Comparison of ENCODE assay signal across 8 cellular contexts in the genomic region with DNA sequence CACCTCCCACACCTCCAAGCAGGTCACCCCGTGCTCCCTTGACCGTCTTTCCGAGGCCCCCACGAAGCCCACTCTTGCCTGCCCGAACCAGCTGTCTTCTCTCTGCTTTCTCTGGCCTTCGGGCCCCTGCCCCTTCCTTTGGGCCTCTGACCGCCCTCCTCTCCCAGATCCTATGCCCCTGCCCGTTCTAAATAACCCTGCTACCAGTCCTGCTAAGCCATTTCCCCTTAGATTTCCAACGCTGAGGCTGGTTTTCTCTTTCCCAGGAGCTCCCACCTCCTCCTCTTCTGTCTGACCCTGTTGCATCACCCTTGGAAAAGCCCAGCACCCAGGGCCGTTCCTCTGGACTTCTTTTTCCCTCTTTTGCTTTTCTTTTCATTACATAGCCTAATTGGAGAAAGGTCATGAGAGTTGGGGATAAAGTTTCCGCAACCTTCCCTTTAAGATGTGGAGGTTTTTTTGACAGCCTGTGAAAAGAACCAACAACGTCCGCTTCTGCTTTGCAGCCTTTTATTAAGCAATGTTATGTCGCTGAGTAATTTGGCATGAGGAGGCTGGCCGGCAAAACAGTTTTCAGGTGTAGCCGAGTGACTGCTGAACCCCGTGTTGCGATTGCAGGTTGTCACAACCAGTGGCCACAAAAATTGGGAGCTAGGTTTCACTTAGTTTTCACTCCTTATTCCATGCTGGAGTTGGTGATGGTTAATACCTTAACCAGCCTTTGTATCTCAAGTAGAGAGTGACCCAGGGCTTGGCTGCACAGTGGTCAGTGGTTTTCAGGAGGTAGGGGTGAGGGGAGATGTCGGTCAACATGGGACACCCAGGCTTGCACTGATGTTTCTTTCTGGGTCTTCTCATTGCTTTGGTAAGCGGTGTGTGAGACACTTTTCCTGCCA. TPM values are rescaled to one million over a fixed set of nuclear protein-coding genes. Genes with fewer than 3 reads are reported as not detected.
A peak's percentile ranks its signal among the peaks of the same experiment; 100 is the strongest.
DNase-seq lines count a peak whose midpoint lies in the region; ATAC-seq lines count a peak whose summit lies in the region.

No MANE protein-coding gene starts in this region.

- peak overlapping the region; percentile 84 to 95 (median 91) for H3K27ac Mint-ChIP-seq in CD4-positive, alpha-beta memory T cell
- H3K27ac Mint-ChIP-seq in activated CD4-positive, alpha-beta memory T cell treated with anti-CD3 and anti-CD28 coated beads, Interleukin-2, amount 10 ng/mL, durations not matched to agents 7 days and 5 days, result peak overlapping the region; percentile 77
- peak overlapping the region; percentile 80 to 97 (median 89) for H3K27ac Mint-ChIP-seq in naive thymus-derived CD4-positive, alpha-beta T cell

- peak; percentile 18 for ATAC-seq in GM19395 (IDR thresholded peaks at IDR 0.05; ENCODE audit: unreplicated experiment)
- ATAC-seq in naive thymus-derived CD4-positive, alpha-beta T cell, result peak; percentile 21
- no peak for ATAC-seq in HG02678 (IDR thresholded peaks at IDR 0.05; ENCODE audit: unreplicated experiment)

- peaks cover 0 to 8% of the 10 kb centered on the region in 2 donors for H3K36me3 Mint-ChIP-seq in CD4-positive, alpha-beta memory T cell
- H3K36me3 Mint-ChIP-seq in activated CD4-positive, alpha-beta memory T cell treated with anti-CD3 and anti-CD28 coated beads, Interleukin-2, amount 10 ng/mL, durations not matched to agents 7 days and 5 days (ENCODE audit: low read depth), result peaks cover 10% of the 10 kb centered on the region
- peaks cover 0 to 5% (median 2%) of the 10 kb centered on the region in 5 donors for H3K36me3 Mint-ChIP-seq in naive thymus-derived CD4-positive, alpha-beta T cell

- POLR2A ChIA-PET in CD4-positive, alpha-beta memory T cell (lab: Charles Lee; ENCODE audit: partially characterized antibody), result interaction anchor here (0.8 to 2.8 kb wide), 11 partner anchors 10 to 610 kb away, joined by 3 to 50 read pairs (median 7); partner anchors contain the start of genes ANKS1A, ILRUN, SMIM29 and SNRPC
- POLR2A ChIA-PET in activated CD4-positive, alpha-beta memory T cell treated with anti-CD3 and anti-CD28 coated beads, Interleukin-2, amount 10 ng/mL, durations not matched to agents 7 days and 5 days (lab: Charles Lee), result interaction anchor here (1.4 to 2.9 kb wide), 7 partner anchors 12 to 184 kb away, joined by 3 to 35 read pairs (median 9); partner anchors contain the start of gene SNRPC
- POLR2A ChIA-PET in naive thymus-derived CD4-positive, alpha-beta T cell (lab: Charles Lee), result interaction anchor here (0.6 to 2.8 kb wide), 10 partner anchors 10 to 1820 kb away, joined by 3 to 27 read pairs (median 5); partner anchors contain the start of genes ANKS1A, SNRPC and TAF11

- CTCF ChIA-PET in CD4-positive, alpha-beta memory T cell (lab: Charles Lee; ENCODE audit: partially characterized antibody), result interaction anchor here (2.1 to 3.1 kb wide), 2 partner anchors 13 to 136 kb away, joined by 5 to 9 read pairs; no protein-coding TSS in a partner anchor
- CTCF ChIA-PET in activated CD4-positive, alpha-beta memory T cell treated with anti-CD3 and anti-CD28 coated beads, Interleukin-2, amount 10 ng/mL, durations not matched to agents 7 days and 5 days (lab: Charles Lee), result interaction anchor here (1.1 to 2.3 kb wide), 4 partner anchors 11 to 96 kb away, joined by 3 to 19 read pairs (median 8); partner anchors contain the start of genes ANKS1A, SNRPC and TAF11
- CTCF ChIA-PET in naive thymus-derived CD4-positive, alpha-beta T cell (lab: Charles Lee), result interaction anchor here (1.2 kb wide), 1 partner anchor 13 kb away, joined by 3 read pairs; no protein-coding TSS in a partner anchor

- peak in 2 of 5 donors; percentile 6 to 10 for DNase-seq in CD4-positive, alpha-beta memory T cell
- DNase-seq in MV-4-11 (lab: John Stamatoyannopoulos, UW) (peak; percentile 77), fibroblast of peridontal ligament (ENCODE audit: extremely low read depth) (peak; percentile 67)
- peak; percentile 25 for DNase-seq in activated CD4-positive, alpha-beta memory T cell treated with anti-CD3 and anti-CD28 coated beads, Interleukin-2, amount 10 ng/mL, durations not matched to agents 7 days and 5 days
- DNase-seq in naive thymus-derived CD4-positive, alpha-beta T cell, result peak in 7 of 9 donors; percentile 4 to 21 (median 18)
- DNase-seq in effector CD4-positive, alpha-beta T cell, result no peak

- peak overlapping the region; percentile 72 for H3K27ac ChIP-seq in CD4-positive, alpha-beta memory T cell (ENCODE audit: low read depth, low read length)
- peak overlapping the region; percentile 79 for H3K27ac ChIP-seq in naive thymus-derived CD4-positive, alpha-beta T cell (ENCODE audit: low read depth, low read length)

- no peaks in the 10 kb centered on the region for H3K27me3 Mint-ChIP-seq in CD4-positive, alpha-beta memory T cell
- H3K27me3 Mint-ChIP-seq in activated CD4-positive, alpha-beta memory T cell treated with anti-CD3 and anti-CD28 coated beads, Interleukin-2, amount 10 ng/mL, durations not matched to agents 7 days and 5 days, result no peaks in the 10 kb centered on the region
- H3K27me3 Mint-ChIP-seq in naive thymus-derived CD4-positive, alpha-beta T cell, result no peaks in the 10 kb centered on the region

- H3K4me1 ChIP-seq in CD4-positive, alpha-beta memory T cell (ENCODE audit: insufficient read depth, low read length), result peaks cover 23% of the 10 kb centered on the region
- peaks cover 8 to 15% of the 10 kb centered on the region in 2 donors for H3K4me1 ChIP-seq in naive thymus-derived CD4-positive, alpha-beta T cell (ENCODE audit: control insufficient read depth in 2 of 2, insufficient read depth in 2 of 2, low read length in 2 of 2)

- H3K36me3 ChIP-seq in CD4-positive, alpha-beta memory T cell (ENCODE audit: insufficient read depth, low read length), result no peaks in the 10 kb centered on the region
- peaks cover 0 to 9% (median 0%) of the 10 kb centered on the region in 3 experiments for H3K36me3 ChIP-seq in naive thymus-derived CD4-positive, alpha-beta T cell (ENCODE audit: control insufficient read depth in 2 of 3, insufficient read depth in 3 of 3, low read length in 3 of 3)

- H3K4me3 ChIP-seq in CD4-positive, alpha-beta memory T cell (ENCODE audit: low read length in 2 of 2), result peak overlapping the region; percentile 0 to 85
- H3K4me3 ChIP-seq in naive thymus-derived CD4-positive, alpha-beta T cell (ENCODE audit: low read length), result peak overlapping the region; percentile 100

- H3K9me3 Mint-ChIP-seq in CD4-positive, alpha-beta memory T cell, result no peaks in the 10 kb centered on the region
- H3K9me3 Mint-ChIP-seq in activated CD4-positive, alpha-beta memory T cell treated with anti-CD3 and anti-CD28 coated beads, Interleukin-2, amount 10 ng/mL, durations not matched to agents 7 days and 5 days, result no peaks in the 10 kb centered on the region
- H3K9me3 Mint-ChIP-seq in naive thymus-derived CD4-positive, alpha-beta T cell, result peaks cover 0 to 2% (median 0%) of the 10 kb centered on the region in 11 donors

- no peaks in the 10 kb centered on the region for H3K27me3 ChIP-seq in CD4-positive, alpha-beta memory T cell (ENCODE audit: insufficient read depth, low read length)
- no peaks in the 10 kb centered on the region for H3K27me3 ChIP-seq in naive thymus-derived CD4-positive, alpha-beta T cell (ENCODE audit: control insufficient read depth in 2 of 2, insufficient read depth in 2 of 2, low read length in 2 of 2)

- H3K9me3 ChIP-seq in CD4-positive, alpha-beta memory T cell (ENCODE audit: control insufficient read depth in 1 of 2, low read length in 2 of 2), result no peaks in the 10 kb centered on the region
- no peaks in the 10 kb centered on the region for H3K9me3 ChIP-seq in naive thymus-derived CD4-positive, alpha-beta T cell (ENCODE audit: control insufficient read depth in 2 of 3, low read length in 3 of 3)

- intact Hi-C loops in CD4-positive, alpha-beta memory T cell (cut with micrococcal nuclease), result loop anchor here (1.0 to 5.0 kb wide), 3 partner anchors 36 to 266 kb away; partner anchors contain the start of genes SNRPC and TAF11
- intact Hi-C loops in naive thymus-derived CD4-positive, alpha-beta T cell (cut with micrococcal nuclease), result loop anchor here (1.0 to 2.0 kb wide), 3 partner anchors 36 to 556 kb away; partner anchors contain the start of genes SNRPC (in 2 of the 2), HMGA1 (in 1 of the 2) and TAF11 (in 1 of the 2)

- H3K4me1 Mint-ChIP-seq in CD4-positive, alpha-beta memory T cell, result peaks cover 15 to 36% (median 21%) of the 10 kb centered on the region in 4 donors
- H3K4me1 Mint-ChIP-seq in activated CD4-positive, alpha-beta memory T cell treated with anti-CD3 and anti-CD28 coated beads, Interleukin-2, amount 10 ng/mL, durations not matched to agents 7 days and 5 days, result peaks cover 28% of the 10 kb centered on the region
- H3K4me1 Mint-ChIP-seq in naive thymus-derived CD4-positive, alpha-beta T cell, result peaks cover 24 to 38% (median 30%) of the 10 kb centered on the region in 7 donors

- H3K4me3 Mint-ChIP-seq in CD4-positive, alpha-beta memory T cell, result peak overlapping the region; percentile 85 to 98 (median 94)
- peak overlapping the region; percentile 91 for H3K4me3 Mint-ChIP-seq in activated CD4-positive, alpha-beta memory T cell treated with anti-CD3 and anti-CD28 coated beads, Interleukin-2, amount 10 ng/mL, durations not matched to agents 7 days and 5 days
- H3K4me3 Mint-ChIP-seq in naive thymus-derived CD4-positive, alpha-beta T cell, result peak overlapping the region; percentile 91 to 100 (median 98)

RNA-seq across cellular contexts. Expression of gene BLTP3A, which starts 1.0 kb away (rescaled TPM):
- 10 to 100 TPM; 11.5 to 12.0 TPM for total RNA-seq in CD4-positive, alpha-beta memory T cell
- polyA plus RNA-seq in CD4-positive, alpha-beta memory T cell, result 1 to 10 TPM in 1 of 2 donors, under 1 TPM in 1; 0.11 to 1.0 TPM
- 10 to 100 TPM; 12.3 to 12.6 TPM for total RNA-seq in activated CD4-positive, alpha-beta memory T cell treated with anti-CD3 and anti-CD28 coated beads, Interleukin-2, amount 10 ng/mL, durations not matched to agents 7 days and 5 days
- 10 to 100 TPM; 10.7 to 12.9 (median 11.9) TPM for total RNA-seq in naive thymus-derived CD4-positive, alpha-beta T cell
- 1 to 10 TPM in 1 of 2 donors, under 1 TPM in 1; 0.72 to 1.2 TPM for polyA plus RNA-seq in naive thymus-derived CD4-positive, alpha-beta T cell

RNA-seq across cellular contexts. Expression of gene SNRPC, which starts 35.5 kb away (rescaled TPM):
- 10 to 100 TPM; 39.4 to 49.9 TPM for total RNA-seq in CD4-positive, alpha-beta memory T cell
- 100 to 1,000 TPM; 252 to 312 TPM for polyA plus RNA-seq in CD4-positive, alpha-beta memory T cell
- total RNA-seq in activated CD4-positive, alpha-beta memory T cell treated with anti-CD3 and anti-CD28 coated beads, Interleukin-2, amount 10 ng/mL, durations not matched to agents 7 days and 5 days, result 100 to 1,000 TPM in 1 of 2 experiments, 10 to 100 TPM in 1; 98.7 to 100 TPM
- 100 to 1,000 TPM in 1 of 5 experiments, 10 to 100 TPM in 4; 38.3 to 120 (median 44.4) TPM for total RNA-seq in naive thymus-derived CD4-positive, alpha-beta T cell
- polyA plus RNA-seq in naive thymus-derived CD4-positive, alpha-beta T cell, result 100 to 1,000 TPM; 311 to 358 TPM
